9 cellular contexts compared by ENCODE assay signal in the genomic region with DNA sequence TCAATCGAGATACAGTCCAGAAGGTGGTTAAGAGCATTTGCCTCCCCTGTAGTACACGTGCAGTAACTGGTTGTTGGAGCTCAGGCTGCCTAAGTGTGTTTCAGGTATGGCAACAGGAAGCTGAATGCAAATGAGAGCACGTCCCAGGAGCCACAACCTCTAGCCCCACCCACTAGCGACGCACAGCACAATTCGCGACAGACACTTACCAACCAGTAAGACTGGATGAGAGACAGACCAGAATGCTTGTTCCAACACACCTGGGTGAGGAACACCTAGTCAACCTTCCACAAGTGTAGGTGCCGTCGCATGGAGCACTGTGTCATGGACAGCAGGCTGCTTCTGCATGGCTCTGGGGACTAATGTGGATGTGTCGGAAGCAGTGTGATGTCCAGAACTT. TPM values are rescaled to one million over a fixed set of nuclear protein-coding genes. Genes with fewer than 3 reads are reported as not detected.
A peak's percentile ranks its signal among the peaks of the same experiment; 100 is the strongest.
DNase-seq lines count a peak whose midpoint lies in the region; ATAC-seq and TF ChIP-seq lines count a peak whose summit lies in the region.
"Had no signal": no experiment of that assay in that cellular context is flagged by ENCODE, and none has a peak within 500 bp of the region (broad histone marks: within the 10 kb centered on the region; RNA-seq: fewer than 3 reads in every experiment).

No MANE protein-coding gene starts in this region.

- no peaks in the 10 kb centered on the region for H3K9me3 ChIP-seq in testis

- TF ChIP-seq CTCF in testis (IDR thresholded peaks at IDR 0.05), result no peak

- no peaks in the 10 kb centered on the region for H3K36me3 ChIP-seq in testis (ENCODE audit: low read depth, missing control alignments)

- peak; percentile 44 for DNase-seq in SW480 (ENCODE audit: low spot score)
- DNase-seq in stimulated activated CD4-positive, alpha-beta T cell treated with anti-CD3 and anti-CD28 coated beads, Interleukin-15, amount 100 ng/mL, for 48 hours (ENCODE audit: low read depth in 2 of 2), result peak; percentile 56 to 60
- DNase-seq in ecto neural progenitor cell (ENCODE audit: low spot score), result no peak
- DNase-seq in testis, result no peak

- peak overlapping the region; percentile 71 for H3K27ac Mint-ChIP-seq in activated naive CD4-positive, alpha-beta T cell treated with anti-CD3 and anti-CD28 coated beads, Interleukin-2, amount 50 U/mL, for 24 hours

- peaks cover 17% of the 10 kb centered on the region for H3K4me1 ChIP-seq in testis

- H3K36me3 Mint-ChIP-seq in activated naive CD4-positive, alpha-beta T cell treated with anti-CD3 and anti-CD28 coated beads, Interleukin-2, amount 50 U/mL, for 24 hours, result peaks cover 4% of the 10 kb centered on the region

- no peaks in the 10 kb centered on the region for H3K27me3 ChIP-seq in testis

- WGBS in testis, 2 donors, result 94 to 97% methylated on average over 10 of the region's 10 CpGs

- TF ChIP-seq POLR2A in testis (IDR thresholded peaks at IDR 0.05), result no peak

- no peaks in the 10 kb centered on the region for H3K27me3 Mint-ChIP-seq in activated naive CD4-positive, alpha-beta T cell treated with anti-CD3 and anti-CD28 coated beads, Interleukin-2, amount 50 U/mL, for 24 hours

- no peaks in the 10 kb centered on the region for H3K9me3 Mint-ChIP-seq in activated naive CD4-positive, alpha-beta T cell treated with anti-CD3 and anti-CD28 coated beads, Interleukin-2, amount 50 U/mL, for 24 hours

- H3K27ac ChIP-seq in testis, result no peak overlapping the region
- H3K27ac ChIP-seq: VCaP had no signal

- H3K4me1 Mint-ChIP-seq in activated naive CD4-positive, alpha-beta T cell treated with anti-CD3 and anti-CD28 coated beads, Interleukin-2, amount 50 U/mL, for 24 hours, result peaks cover 47% of the 10 kb centered on the region

- intact Hi-C loops in testis (cut with DNase I; ENCODE audit: low total_unique reads), result loop anchor here (10.0 kb wide), 2 partner anchors 86 to 206 kb away; no protein-coding TSS in a partner anchor

- H3K4me3 Mint-ChIP-seq in activated naive CD4-positive, alpha-beta T cell treated with anti-CD3 and anti-CD28 coated beads, Interleukin-2, amount 50 U/mL, for 24 hours, result peak overlapping the region; percentile 42

- ATAC-seq in GM19438 (IDR thresholded peaks at IDR 0.05; ENCODE audit: low read depth, unreplicated experiment) (peak; percentile 66), HG03378 (IDR thresholded peaks at IDR 0.05; ENCODE audit: unreplicated experiment) (no peak), GM21515 (IDR thresholded peaks at IDR 0.05; ENCODE audit: unreplicated experiment) (no peak)

- H3K4me3 ChIP-seq in testis, result no peak overlapping the region

RNA-seq across cellular contexts. Expression of a gene that starts 7.2 kb away (rescaled TPM):
- total RNA-seq in testis, result 10 to 100 TPM; 15.0 to 19.6 TPM
- polyA plus RNA-seq in testis (ENCODE audit: insufficient read depth, low read depth, low replicate concordance), result 19.4 TPM

RNA-seq across cellular contexts. Expression of a gene that starts 54.3 kb away (rescaled TPM):
- 10 to 100 TPM; 33.9 to 60.0 TPM for total RNA-seq in testis
- polyA plus RNA-seq in testis (ENCODE audit: insufficient read depth, low read depth, low replicate concordance), result 19.1 TPM

Comparison
In these comparisons a context has a peak if more than half of its experiments do, and no peak if none do; other contexts are left out.
1. DNase-seq: peak in SW480 (single experiment) and stimulated activated CD4-positive, alpha-beta T cell treated with anti-CD3 and anti-CD28 coated beads, Interleukin-15, amount 100 ng/mL, for 48 hours (2 of 2); none in ecto neural progenitor cell (single experiment) and testis (single experiment).